In the genomic region with DNA sequence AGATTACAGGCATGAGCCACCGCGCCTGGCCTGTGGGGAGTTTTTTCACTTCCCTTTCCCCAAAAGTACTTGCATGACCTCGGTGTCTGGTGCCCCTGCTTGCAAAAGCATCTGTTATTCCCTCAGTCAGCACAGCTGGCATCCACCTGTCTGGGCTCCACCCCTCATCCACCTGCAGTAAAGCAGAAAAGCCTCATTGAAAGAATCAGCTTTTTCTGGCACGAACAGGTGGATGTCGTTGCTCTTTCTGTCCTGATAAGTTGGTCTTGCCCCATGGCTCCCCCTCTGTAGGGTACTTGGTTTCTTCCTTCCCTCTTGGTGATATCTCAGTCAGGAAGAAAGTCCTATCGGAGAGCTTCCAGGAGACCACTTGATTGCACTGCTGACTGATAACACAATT, we compare ENCODE assay signal across 8 cellular contexts. TPM values are rescaled to one million over a fixed set of nuclear protein-coding genes. Genes with fewer than 3 reads are reported as not detected.
A peak's percentile ranks its signal among the peaks of the same experiment; 100 is the strongest.
DNase-seq lines count a peak whose midpoint lies in the region; ATAC-seq and FAIRE-seq lines count a peak whose summit lies in the region.

No MANE protein-coding gene starts in this region.

- H3K4me1 Mint-ChIP-seq in effector memory CD8-positive, alpha-beta T cell (ENCODE audit: low read depth in 2 of 2) = no peaks in the 10 kb centered on the region

- H2AFZ ChIP-seq in trophoblast cell (ENCODE audit: insufficient read depth, low read length, poor library complexity) = no peak overlapping the region

- peak overlapping the region; percentile 40 for H3K4ac ChIP-seq in trophoblast cell (ENCODE audit: low read depth, low read length)

- no peak overlapping the region for H3K18ac ChIP-seq in trophoblast cell (ENCODE audit: low read length)

- H2BK5ac ChIP-seq in trophoblast cell (ENCODE audit: low read depth, low read length, poor library complexity) = no peak overlapping the region

- H3K14ac ChIP-seq in trophoblast cell (ENCODE audit: low read length) = no peak overlapping the region

- no peak overlapping the region for H2AK5ac ChIP-seq in trophoblast cell (ENCODE audit: low read length)

- H3K4me2 ChIP-seq in trophoblast cell (ENCODE audit: low read length) = no peak overlapping the region

- no peak overlapping the region for H3K4me3 Mint-ChIP-seq in effector memory CD8-positive, alpha-beta T cell

- H3K9me3 Mint-ChIP-seq in effector memory CD8-positive, alpha-beta T cell = no peaks in the 10 kb centered on the region

- H3K36me3 Mint-ChIP-seq in effector memory CD8-positive, alpha-beta T cell (ENCODE audit: insufficient read depth) = no peaks in the 10 kb centered on the region

- DNase-seq in SW480 (ENCODE audit: low spot score) = peak; percentile 76
- DNase-seq in trophoblast cell = no peak
- DNase-seq in HuH-7.5 (ENCODE audit: low spot score) = no peak
- DNase-seq in urothelium cell line (ENCODE audit: low spot score) = no peak
- no peak for DNase-seq in hypothalamus (lab: John Stamatoyannopoulos, UW)
- no peak for DNase-seq in effector memory CD8-positive, alpha-beta T cell

- ATAC-seq in GM19372 (IDR thresholded peaks at IDR 0.05; ENCODE audit: low read depth, unreplicated experiment) (peak; percentile 54), HG03521 (IDR thresholded peaks at IDR 0.05; ENCODE audit: unreplicated experiment) (peak; percentile 46)
- no peak for ATAC-seq in effector memory CD8-positive, alpha-beta T cell (replicated peaks)

- no peak overlapping the region for H4K8ac ChIP-seq in trophoblast cell (ENCODE audit: low read depth, low read length)

- H3K79me2 ChIP-seq in trophoblast cell (ENCODE audit: control insufficient read depth, insufficient read depth, low read length, poor library complexity) = no peaks in the 10 kb centered on the region

- no peak overlapping the region for H3K9ac ChIP-seq in trophoblast cell (ENCODE audit: low read length)

- no peaks in the 10 kb centered on the region for H3K9me3 ChIP-seq in trophoblast cell (ENCODE audit: insufficient read depth, low read depth, low read length)

- H4K91ac ChIP-seq in trophoblast cell (ENCODE audit: low read depth, low read length) = no peak overlapping the region

- H3K79me1 ChIP-seq in trophoblast cell (ENCODE audit: low read length) = peaks cover 4% of the 10 kb centered on the region

- H3K27me3 Mint-ChIP-seq in effector memory CD8-positive, alpha-beta T cell = peaks cover 16 to 35% of the 10 kb centered on the region in 2 donors

- no peak for FAIRE-seq in urothelium cell line (lab: Jason Lieb, UNC)

- no peak overlapping the region for H4K12ac ChIP-seq in trophoblast cell (ENCODE audit: low read depth, low read length)

- no peaks in the 10 kb centered on the region for H3K36me3 ChIP-seq in trophoblast cell (ENCODE audit: control insufficient read depth in 1 of 2, insufficient read depth in 2 of 2, low read length in 2 of 2)

- H3K27me3 ChIP-seq in trophoblast cell (ENCODE audit: insufficient read depth, low read length) = no peaks in the 10 kb centered on the region

- no peak overlapping the region for H3K23ac ChIP-seq in trophoblast cell (ENCODE audit: low read length)

- peaks cover 10 to 28% of the 10 kb centered on the region in 2 experiments for H3K4me1 ChIP-seq in trophoblast cell (ENCODE audit: control insufficient read depth in 1 of 2, insufficient read depth in 2 of 2, low read length in 2 of 2)

- H3K27ac Mint-ChIP-seq in effector memory CD8-positive, alpha-beta T cell = no peak overlapping the region

- H3K4me3 ChIP-seq in trophoblast cell (ENCODE audit: low read depth, low read length) = no peak overlapping the region

- H3K27ac ChIP-seq in trophoblast cell (ENCODE audit: low read depth, low read length) = no peak overlapping the region

- no CpG with 5 or more reads among the region's 6 CpGs for WGBS in trophoblast cell (ENCODE audit: extremely low coverage, insufficient coverage, insufficient read length)

- no peak overlapping the region for H2BK12ac ChIP-seq in trophoblast cell (ENCODE audit: low read length)

- no peak overlapping the region for H2BK120ac ChIP-seq in trophoblast cell (ENCODE audit: insufficient read depth, low read length, poor library complexity)

RNA-seq across cellular contexts. Expression of a gene that starts 37.4 kb away (rescaled TPM):
- 48.1 and 48.6 TPM in 2 replicates for polyA plus RNA-seq in trophoblast cell (2013)
